In genomic region chr4:38177035-38177791, GRCh38 we compare ENCODE assay signal across 8 cellular contexts.
DNase-seq lines count a peak whose midpoint lies in the region; ATAC-seq and TF ChIP-seq lines count a peak whose summit lies in the region.

No MANE protein-coding gene starts in this region.

- WGBS in thyroid gland, 2 donors: 76 to 77% methylated on average over 13 of the region's 13 CpGs

- H3K36me3 ChIP-seq in gastrocnemius medialis: no peaks in the 10 kb centered on the region
- no peaks in the 10 kb centered on the region for H3K36me3 ChIP-seq in thyroid gland

- intact Hi-C loops in gastrocnemius medialis (cut with DNase I; ENCODE audit: low total_unique reads): loop anchor here (5.0 kb wide), 2 partner anchors 100 to 115 kb away; no protein-coding TSS in a partner anchor
- intact Hi-C loops in thyroid gland (cut with DNase I): loop anchor here (5.0 to 10.0 kb wide), 2 partner anchors 112 to 555 kb away; no protein-coding TSS in a partner anchor

- POLR2A ChIA-PET in activated CD4-positive, alpha-beta memory T cell treated with anti-CD3 and anti-CD28 coated beads, Interleukin-2, amount 10 ng/mL, durations not matched to agents 7 days and 5 days (lab: Charles Lee): interaction anchor here (0.6 to 6.7 kb wide), 13 partner anchors 14 to 627 kb away, joined by 3 to 65 read pairs (median 5); partner anchors contain the start of gene TLR1

- no peak for TF ChIP-seq CTCF in GM20000 (IDR thresholded peaks at IDR 0.05; ENCODE audit: extremely low read depth, missing control alignments)
- TF ChIP-seq CTCF in epithelial cell of esophagus (IDR thresholded peaks at IDR 0.05; ENCODE audit: insufficient read depth, low read depth, low read length, missing control alignments): no peak
- no peak for TF ChIP-seq CTCF in gastrocnemius medialis (IDR thresholded peaks at IDR 0.05 in 4 of 5, conservative IDR thresholded peaks at IDR 0.05 in 1 of 5)
- no peak for TF ChIP-seq CTCF in thyroid gland (IDR thresholded peaks at IDR 0.05)

- peak overlapping the region; percentile 39 for H3K4me3 Mint-ChIP-seq in activated CD4-positive, alpha-beta memory T cell treated with anti-CD3 and anti-CD28 coated beads, Interleukin-2, amount 10 ng/mL, durations not matched to agents 7 days and 5 days

- CTCF ChIA-PET in activated CD4-positive, alpha-beta memory T cell treated with anti-CD3 and anti-CD28 coated beads, Interleukin-2, amount 10 ng/mL, durations not matched to agents 7 days and 5 days (lab: Charles Lee): interaction anchor here (0.7 to 8.6 kb wide), 15 partner anchors 11 to 627 kb away, joined by 3 to 98 read pairs (median 11); no protein-coding TSS in a partner anchor

- H3K4me3 ChIP-seq in epithelial cell of esophagus (ENCODE audit: low read length) (no peak overlapping the region), gastrocnemius medialis (peak overlapping the region in 1 of 4 donors; percentile 18), thyroid gland (replicated peaks in 1 of 3) (no peak overlapping the region)

- H3K27me3 Mint-ChIP-seq in activated CD4-positive, alpha-beta memory T cell treated with anti-CD3 and anti-CD28 coated beads, Interleukin-2, amount 10 ng/mL, durations not matched to agents 7 days and 5 days: peaks cover 37% of the 10 kb centered on the region

- peaks cover under 1% of the 10 kb centered on the region for H3K9me3 Mint-ChIP-seq in activated CD4-positive, alpha-beta memory T cell treated with anti-CD3 and anti-CD28 coated beads, Interleukin-2, amount 10 ng/mL, durations not matched to agents 7 days and 5 days

- H3K4me1 Mint-ChIP-seq in activated CD4-positive, alpha-beta memory T cell treated with anti-CD3 and anti-CD28 coated beads, Interleukin-2, amount 10 ng/mL, durations not matched to agents 7 days and 5 days: peaks cover 41% of the 10 kb centered on the region

- no peaks in the 10 kb centered on the region for H3K9me3 ChIP-seq in gastrocnemius medialis
- H3K9me3 ChIP-seq in thyroid gland: no peaks in the 10 kb centered on the region

- peak; percentile 37 for DNase-seq in GM20000 (ENCODE audit: low spot score)
- DNase-seq in activated CD4-positive, alpha-beta memory T cell treated with anti-CD3 and anti-CD28 coated beads, Interleukin-2, amount 10 ng/mL, durations not matched to agents 7 days and 5 days: peak; percentile 74
- DNase-seq in epithelial cell of esophagus (ENCODE audit: low read depth): peak; percentile 46
- peak in 1 of 2 donors; percentile 19 for DNase-seq in gastrocnemius medialis
- no peak for DNase-seq in thyroid gland
- no peak for DNase-seq in germinal center (ENCODE audit: low spot score)

- H3K4me1 ChIP-seq in gastrocnemius medialis (peaks cover 3 to 12% of the 10 kb centered on the region in 2 donors), thyroid gland (peaks cover 0 to 5% of the 10 kb centered on the region in 2 donors)

- H3K27ac Mint-ChIP-seq in activated CD4-positive, alpha-beta memory T cell treated with anti-CD3 and anti-CD28 coated beads, Interleukin-2, amount 10 ng/mL, durations not matched to agents 7 days and 5 days: peak overlapping the region; percentile 87

- TF ChIP-seq POLR2A in gastrocnemius medialis (IDR thresholded peaks at IDR 0.05): no peak
- TF ChIP-seq POLR2A in thyroid gland (IDR thresholded peaks at IDR 0.05): no peak

- no peaks in the 10 kb centered on the region for H3K36me3 Mint-ChIP-seq in activated CD4-positive, alpha-beta memory T cell treated with anti-CD3 and anti-CD28 coated beads, Interleukin-2, amount 10 ng/mL, durations not matched to agents 7 days and 5 days (ENCODE audit: low read depth)

- ATAC-seq in gastrocnemius medialis: peak; percentile 26 to 32
- no peak for ATAC-seq in HG03565 (IDR thresholded peaks at IDR 0.05; ENCODE audit: unreplicated experiment)
- no peak for ATAC-seq in HG03457 (IDR thresholded peaks at IDR 0.05; ENCODE audit: unreplicated experiment)

- peak overlapping the region in 2 of 4 donors; percentile 23 to 27 for H3K27ac ChIP-seq in gastrocnemius medialis
- no peak overlapping the region for H3K27ac ChIP-seq in thyroid gland

- H3K27me3 ChIP-seq in gastrocnemius medialis: no peaks in the 10 kb centered on the region
- no peaks in the 10 kb centered on the region for H3K27me3 ChIP-seq in thyroid gland

- in situ Hi-C loops in gastrocnemius medialis (cut with MboI; ENCODE audit: low sequenced_read_pairs in 4 of 4): loop anchor here (5.0 to 10.0 kb wide), 5 partner anchors 102 to 555 kb away; no protein-coding TSS in a partner anchor

Comparison
In these comparisons a context has a peak if more than half of its experiments do, and no peak if none do; other contexts are left out.
1. DNase-seq: peak in GM20000 (single experiment), activated CD4-positive, alpha-beta memory T cell treated with anti-CD3 and anti-CD28 coated beads, Interleukin-2, amount 10 ng/mL, durations not matched to agents 7 days and 5 days (single experiment) and epithelial cell of esophagus (single experiment); none in thyroid gland (0 of 2) and germinal center (single experiment).
2. ATAC-seq: peak in gastrocnemius medialis (2 of 2); none in HG03565 (single experiment) and HG03457 (single experiment).